9 cellular contexts compared by ENCODE assay signal in the genomic region with DNA sequence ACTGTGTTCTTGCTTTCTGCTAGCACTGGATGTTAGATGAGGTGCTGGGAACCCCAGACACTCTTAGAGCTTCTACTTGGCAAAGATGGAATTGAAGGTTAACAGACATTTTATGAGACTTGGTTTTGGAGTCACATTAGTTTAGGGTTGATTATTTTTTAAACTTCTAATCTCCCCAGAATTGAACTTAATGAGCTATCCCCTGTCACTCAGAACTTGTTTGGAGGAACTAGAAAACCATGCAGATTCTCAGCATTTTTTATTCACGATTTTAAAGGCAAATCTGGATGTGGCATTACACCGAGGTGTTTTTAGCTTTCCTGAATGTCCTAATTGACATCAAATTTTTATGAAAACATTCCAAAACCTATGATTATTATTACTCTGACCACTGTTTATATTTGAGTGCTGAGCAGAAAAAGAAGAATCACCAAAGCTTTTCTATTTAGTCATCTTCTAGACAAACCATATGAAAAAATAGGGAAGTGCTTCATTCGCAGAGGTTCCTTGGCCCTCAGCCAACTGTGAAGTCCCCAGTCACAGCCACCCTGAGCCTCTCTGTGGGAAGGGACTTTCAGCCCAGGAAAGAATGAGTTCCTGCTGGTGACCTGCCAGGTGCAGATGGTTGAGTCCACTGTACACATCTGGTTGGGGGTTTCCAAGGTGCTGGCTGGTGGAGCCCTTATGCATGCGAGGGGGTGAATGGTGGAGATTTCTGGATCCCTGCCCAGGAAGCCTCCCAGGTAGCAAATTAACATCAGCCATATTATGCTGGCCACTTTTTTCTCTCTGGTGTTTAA.
DNase-seq lines count a peak whose midpoint lies in the region; ATAC-seq and TF ChIP-seq lines count a peak whose summit lies in the region.
"Had no signal": no experiment of that assay in that cellular context is flagged by ENCODE, and none has a peak within 500 bp of the region (broad histone marks: within the 10 kb centered on the region; RNA-seq: fewer than 3 reads in every experiment).

No MANE protein-coding gene starts in this region.

- H3K4me3 ChIP-seq in coronary artery: no peak overlapping the region

- TF ChIP-seq POLR2A in GM19099 (IDR thresholded peaks at IDR 0.05; ENCODE audit: extremely low read depth, insufficient read length, low read depth): peak; percentile 14

- no peaks in the 10 kb centered on the region for H3K36me3 Mint-ChIP-seq in chondrocyte (ENCODE audit: low read depth)

- no peak overlapping the region for H3K27ac Mint-ChIP-seq in chondrocyte (ENCODE audit: unreplicated experiment)

- DNase-seq in DMS53 (lab: John Stamatoyannopoulos, UW): peak; percentile 75
- peak; percentile 84 for DNase-seq in NCI-H345 treated with DMSO at 0.1 percent for 48 hours (lab: John Stamatoyannopoulos, UW; ENCODE audit: unreplicated experiment)
- DNase-seq in islet precursor cell: peak; percentile 41
- DNase-seq in coronary artery (ENCODE audit: low spot score): no peak
- no peak for DNase-seq in NK-92 (lab: John Stamatoyannopoulos, UW; ENCODE audit: unreplicated experiment)
- no peak for DNase-seq in chondrocyte (ENCODE audit: low spot score)

- H3K4me1 Mint-ChIP-seq in chondrocyte (ENCODE audit: low read depth): peaks cover 19% of the 10 kb centered on the region

- no peak overlapping the region for H3K27ac ChIP-seq in coronary artery

- TF ChIP-seq CTCF in coronary artery (IDR thresholded peaks at IDR 0.05) (no peak), chondrocyte (IDR thresholded peaks at IDR 0.05) (no peak)

- ATAC-seq in HG03064 (IDR thresholded peaks at IDR 0.05; ENCODE audit: low read depth, unreplicated experiment): peak; percentile 80

- H3K4me3 Mint-ChIP-seq in chondrocyte (ENCODE audit: unreplicated experiment): no peak overlapping the region
- H3K4me3 Mint-ChIP-seq: neural crest cell had no signal

- no peaks in the 10 kb centered on the region for H3K9me3 Mint-ChIP-seq in chondrocyte (ENCODE audit: low read depth)

- H3K27me3 Mint-ChIP-seq in chondrocyte (ENCODE audit: low read depth): no peaks in the 10 kb centered on the region

Comparison
In these comparisons a context has a peak if more than half of its experiments do, and no peak if none do; other contexts are left out.
1. DNase-seq: peak in DMS53 (single experiment), NCI-H345 treated with DMSO at 0.1 percent for 48 hours (single experiment) and islet precursor cell (single experiment); none in coronary artery (single experiment), NK-92 (single experiment) and chondrocyte (single experiment).